Comparison of ENCODE assay signal across 15 cellular contexts in genomic region chr4:147078362-147078761, GRCh38.
"Had no signal": no experiment of that assay in that cellular context is flagged by ENCODE, and none has a peak within 500 bp of the region (broad histone marks: within the 10 kb centered on the region; RNA-seq: fewer than 3 reads in every experiment).

No MANE protein-coding gene starts in this region.

- FAIRE-seq: urothelium cell line had no signal

- H3K27me3 ChIP-seq: brain microvascular endothelial cell, sigmoid colon, testis had no signal

- H3K4me3 ChIP-seq: testis had no signal

- H3K4me1 ChIP-seq: testis had no signal

- H3K27ac ChIP-seq: brain microvascular endothelial cell, testis had no signal

- ATAC-seq: activated T-helper 17 cell treated with anti-CD3 and anti-CD28 coated beads, Interleukin-2, amount 50 U/mL, for 72 hours; natural killer cell treated with Interleukin-12 subunit alpha and Interleukin-12 subunit beta and Interleukin-15 and Interleukin-18, amount 100 ng/mL, for 72 hours; T-helper 17 cell had no signal

- H3K9me3 ChIP-seq: sigmoid colon, testis had no signal

- DNase-seq: activated CD4-positive, alpha-beta T cell treated with anti-CD3 and anti-CD28 coated beads, Interleukin-2, amount 10 ng/mL, durations not matched to agents 7 days and 5 days; activated CD4-positive, CD25-positive, alpha-beta regulatory T cell; activated CD8-positive, alpha-beta memory T cell treated with anti-CD3 and anti-CD28 coated beads for 24 hours; activated naive CD4-positive, alpha-beta T cell treated with anti-CD3 and anti-CD28 coated beads for 36 hours; activated T-cell treated with anti-CD3 and anti-CD28 coated beads for 4 hours; amygdala; brain microvascular endothelial cell; effector CD4-positive, alpha-beta T cell; sigmoid colon; stimulated activated CD4-positive, alpha-beta T cell treated with anti-CD3 and anti-CD28 coated beads, Interleukin-4, amount 100 ng/mL, for 1 hour; T-helper 17 cell; testis had no signal

- H3K36me3 ChIP-seq: brain microvascular endothelial cell, sigmoid colon had no signal
